ENCODE assay signal across 12 cellular contexts in the genomic region with DNA sequence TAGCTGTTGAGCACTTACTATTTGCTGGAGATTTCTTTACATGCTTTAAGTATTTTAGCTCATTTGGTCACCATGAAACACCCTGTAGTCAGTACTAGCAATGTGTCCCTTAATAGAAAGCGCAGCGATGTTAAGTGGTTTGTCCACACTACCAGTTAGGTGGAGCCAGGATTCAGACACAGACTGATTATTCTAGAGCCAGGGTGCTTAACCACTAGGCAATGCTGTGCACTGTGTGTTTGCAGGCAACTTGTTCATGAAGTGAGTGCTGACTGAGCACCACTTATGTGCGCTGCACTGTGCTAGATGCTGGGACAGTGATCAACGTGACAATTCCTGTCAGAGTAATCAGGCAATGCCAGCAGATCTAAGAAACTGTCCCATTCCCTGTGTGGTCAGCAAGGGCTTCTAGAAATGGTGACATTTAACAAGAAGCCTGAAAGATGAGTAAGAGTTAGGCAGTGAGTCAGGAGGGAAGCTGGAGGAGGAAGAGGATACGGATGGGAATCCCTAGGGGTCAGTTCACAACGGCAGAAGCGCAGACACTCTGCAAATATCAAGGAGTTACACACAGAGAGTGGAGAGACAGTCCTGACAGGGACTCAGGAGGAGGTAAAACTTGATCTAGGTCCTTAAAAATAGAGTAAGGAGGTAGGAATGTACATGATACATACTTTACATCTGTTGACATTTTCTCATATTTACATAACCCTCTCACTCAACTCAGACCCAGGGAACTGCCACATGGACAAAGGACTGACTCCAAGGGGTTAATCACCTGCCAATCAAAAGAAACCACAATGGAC.
DNase-seq lines count a peak whose midpoint lies in the region; ATAC-seq, FAIRE-seq and TF ChIP-seq lines count a peak whose summit lies in the region.
"Had no signal": no experiment of that assay in that cellular context is flagged by ENCODE, and none has a peak within 500 bp of the region (broad histone marks: within the 10 kb centered on the region; RNA-seq: fewer than 3 reads in every experiment).

No MANE protein-coding gene starts in this region.

- peaks cover 52% of the 10 kb centered on the region for H3K27me3 Mint-ChIP-seq in CD4-positive, alpha-beta T cell

- H3K36me3 ChIP-seq in skeletal muscle satellite cell (ENCODE audit: insufficient read depth, low read length): no peaks in the 10 kb centered on the region

- intact Hi-C loops in CD4-positive, alpha-beta T cell (cut with DNase I, micrococcal nuclease): no loop called here

- no peak overlapping the region for H3K4me3 Mint-ChIP-seq in CD4-positive, alpha-beta T cell
- H3K4me3 Mint-ChIP-seq: activated CD8-positive, alpha-beta T cell treated with anti-CD3 and anti-CD28 coated beads for 36 hours; activated naive CD4-positive, alpha-beta T cell treated with anti-CD3 and anti-CD28 coated beads, Interleukin-2, amount 50 U/mL, for 24 hours; T-helper 2 cell treated with Interferon-gamma antibody and Interleukin-4, amounts not matched to agents 5 μg/mL and 100 μg/mL, for 36 hours had no signal

- H3K27ac ChIP-seq in CD4-positive, alpha-beta T cell (ENCODE audit: low read depth, low read length): no peak overlapping the region
- H3K27ac ChIP-seq: skin epidermis had no signal

- peak; percentile 30 for FAIRE-seq in H54 (lab: Jason Lieb, UNC)

- H3K4me2 ChIP-seq in skeletal muscle satellite cell (ENCODE audit: low read length): peak overlapping the region; percentile 23

- H3K36me3 Mint-ChIP-seq in CD4-positive, alpha-beta T cell (ENCODE audit: low read depth): no peaks in the 10 kb centered on the region
- H3K36me3 Mint-ChIP-seq: activated naive CD4-positive, alpha-beta T cell treated with anti-CD3 and anti-CD28 coated beads, Interleukin-2, amount 50 U/mL, for 24 hours had no signal

- no peaks in the 10 kb centered on the region for H3K9me3 ChIP-seq in skeletal muscle satellite cell (replicated peaks; ENCODE audit: low read length)
- no peaks in the 10 kb centered on the region for H3K9me3 ChIP-seq in CD4-positive, alpha-beta T cell (ENCODE audit: control insufficient read depth, low read length)

- POLR2A ChIA-PET in CD4-positive, alpha-beta T cell (lab: Charles Lee): no interaction called here

- DNase-seq in H54 (ENCODE audit: insufficient read length, low spot score) (peak; percentile 35), RKO (ENCODE audit: low spot score) (peak; percentile 10), fibroblast of villous mesenchyme (ENCODE audit: low read depth) (peak; percentile 17), cerebellum (ENCODE audit: low spot score) (no peak)
- DNase-seq in NK-92 treated with Interleukin-12 subunit alpha and Interleukin-12 subunit beta, amount 100 ng/mL, for 24 hours (lab: John Stamatoyannopoulos, UW): no peak
- DNase-seq in CD4-positive, alpha-beta T cell: no peak
- DNase-seq: activated CD8-positive, alpha-beta T cell treated with anti-CD3 and anti-CD28 coated beads for 36 hours; NCI-H1105 treated with DMSO at 0.1 percent for 48 hours had no signal

- H3K4me3 ChIP-seq in fibroblast of villous mesenchyme (ENCODE audit: low read depth, low read length) (no peak overlapping the region), skeletal muscle satellite cell (ENCODE audit: low read length) (no peak overlapping the region)
- H3K4me3 ChIP-seq: skin epidermis had no signal

- H3K27ac Mint-ChIP-seq in CD4-positive, alpha-beta T cell: no peak overlapping the region
- H3K27ac Mint-ChIP-seq: activated CD8-positive, alpha-beta T cell treated with anti-CD3 and anti-CD28 coated beads for 36 hours; activated naive CD4-positive, alpha-beta T cell treated with anti-CD3 and anti-CD28 coated beads, Interleukin-2, amount 50 U/mL, for 24 hours; T-helper 2 cell treated with Interferon-gamma antibody and Interleukin-4, amounts not matched to agents 5 μg/mL and 100 μg/mL, for 36 hours had no signal

- TF ChIP-seq CTCF in fibroblast of villous mesenchyme (IDR thresholded peaks at IDR 0.05; ENCODE audit: insufficient read depth, low read depth, low read length): no peak
- no peak for TF ChIP-seq CTCF in CD4-positive, alpha-beta T cell (IDR thresholded peaks at IDR 0.05)

- H3K4me1 ChIP-seq in skeletal muscle satellite cell (ENCODE audit: control insufficient read depth, insufficient read depth, low read length): peaks cover 7% of the 10 kb centered on the region

- peaks cover 15% of the 10 kb centered on the region for H3K27me3 ChIP-seq in skeletal muscle satellite cell (ENCODE audit: control insufficient read depth, insufficient read depth, low read length)
- peaks cover 4% of the 10 kb centered on the region for H3K27me3 ChIP-seq in CD4-positive, alpha-beta T cell (ENCODE audit: control insufficient read depth, insufficient read depth, low read length)

- H3K9me3 Mint-ChIP-seq in CD4-positive, alpha-beta T cell: no peaks in the 10 kb centered on the region
- H3K9me3 Mint-ChIP-seq: activated CD8-positive, alpha-beta T cell treated with anti-CD3 and anti-CD28 coated beads for 36 hours; activated naive CD4-positive, alpha-beta T cell treated with anti-CD3 and anti-CD28 coated beads, Interleukin-2, amount 50 U/mL, for 24 hours; T-helper 2 cell treated with Interferon-gamma antibody and Interleukin-4, amounts not matched to agents 5 μg/mL and 100 μg/mL, for 36 hours had no signal

- CTCF ChIA-PET in CD4-positive, alpha-beta T cell (lab: Charles Lee): no interaction called here

- ATAC-seq in CD4-positive, alpha-beta T cell (ENCODE audit: poor library complexity): no peak
- ATAC-seq: activated CD8-positive, alpha-beta T cell treated with anti-CD3 and anti-CD28 coated beads for 36 hours had no signal

- no peak overlapping the region for H3K9ac ChIP-seq in skeletal muscle satellite cell (ENCODE audit: low read depth, low read length)

- TF ChIP-seq POLR2A in H54 (IDR thresholded peaks at IDR 0.05; ENCODE audit: low read depth, low read length): no peak

- H3K4me1 Mint-ChIP-seq in CD4-positive, alpha-beta T cell (ENCODE audit: low read depth): no peaks in the 10 kb centered on the region
- H3K4me1 Mint-ChIP-seq: activated naive CD4-positive, alpha-beta T cell treated with anti-CD3 and anti-CD28 coated beads, Interleukin-2, amount 50 U/mL, for 24 hours had no signal

Comparison
In these comparisons a context has a peak if more than half of its experiments do, and no peak if none do; other contexts are left out.
1. DNase-seq: peak in H54 (single experiment), RKO (single experiment) and fibroblast of villous mesenchyme (single experiment); none in NK-92 treated with Interleukin-12 subunit alpha and Interleukin-12 subunit beta, amount 100 ng/mL, for 24 hours (single experiment), CD4-positive, alpha-beta T cell (0 of 10) and cerebellum (single experiment).